ENCODE assay signal across 8 cellular contexts in the genomic region with DNA sequence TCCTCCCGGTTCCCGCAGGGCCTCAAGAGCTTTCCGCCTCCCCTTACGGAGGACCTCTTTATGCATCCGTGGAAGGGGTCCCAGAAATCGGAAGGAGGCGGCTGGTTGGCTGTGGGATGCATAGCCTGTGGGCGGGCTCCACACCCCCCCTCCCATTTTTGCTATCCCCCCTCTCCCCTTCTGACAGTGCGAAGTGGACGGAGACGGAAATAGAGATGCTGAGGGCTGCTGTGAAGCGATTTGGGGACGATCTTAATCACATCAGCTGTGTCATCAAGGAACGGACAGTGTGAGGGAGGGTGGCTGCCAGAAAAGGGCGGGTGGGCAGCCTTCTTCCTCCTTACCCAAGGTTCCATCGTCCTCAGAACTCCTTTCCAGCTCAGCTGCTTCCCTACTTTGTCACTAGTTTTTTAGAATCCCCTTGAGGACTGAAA. TPM values are rescaled to one million over a fixed set of nuclear protein-coding genes. Genes with fewer than 3 reads are reported as not detected.
DNase-seq lines count a peak whose midpoint lies in the region; FAIRE-seq and TF ChIP-seq lines count a peak whose summit lies in the region.

No MANE protein-coding gene starts in this region.

- H3K36me3 ChIP-seq in H7 (replicated peaks; ENCODE audit: control insufficient read depth, insufficient read depth, low read length) (peaks cover 3% of the 10 kb centered on the region), WERI-Rb-1 (peaks cover 10% of the 10 kb centered on the region), small intestine (ENCODE audit: control insufficient read depth in 2 of 2, insufficient read depth in 2 of 2, low read length in 2 of 2) (no peaks in the 10 kb centered on the region)

- peak overlapping the region; percentile 84; the same call in 1 of the 2 replicates for H3K4me3 ChIP-seq in H7 (ENCODE audit: insufficient read depth, low read depth, low read length)
- peak overlapping the region; percentile 89 for H3K4me3 ChIP-seq in WERI-Rb-1 (ENCODE audit: low read depth, low read length)
- H3K4me3 ChIP-seq in fibroblast of the aortic adventitia (ENCODE audit: low read depth, low read length) = peak overlapping the region; percentile 91
- H3K4me3 ChIP-seq in small intestine (ENCODE audit: low read depth in 1 of 2, low read length in 2 of 2) = peak overlapping the region; percentile 45 to 86

- TF ChIP-seq CTCF in WERI-Rb-1 (IDR thresholded peaks at IDR 0.05; ENCODE audit: low read depth, low read length) (no peak), fibroblast of the aortic adventitia (IDR thresholded peaks at IDR 0.05; ENCODE audit: insufficient read depth, low read length) (no peak), GM13977 (IDR thresholded peaks at IDR 0.05; ENCODE audit: extremely low read depth, insufficient read depth, missing control alignments) (no peak)

- FAIRE-seq in small intestine (lab: Jason Lieb, UNC) = no peak

- DNase-seq in H7 (no peak), WERI-Rb-1 (no peak), fibroblast of the aortic adventitia (ENCODE audit: low read depth) (no peak), small intestine (no peak), 8988T (no peak), NCI-H2196 treated with DMSO at 0.1 percent for 48 hours (lab: John Stamatoyannopoulos, UW; ENCODE audit: unreplicated experiment) (no peak), GM13977 (ENCODE audit: low spot score) (no peak), HuH-7.5 (ENCODE audit: low spot score) (no peak)

- peaks cover 0 to 6% of the 10 kb centered on the region in 2 donors for H3K4me1 ChIP-seq in small intestine (ENCODE audit: control insufficient read depth in 2 of 2, insufficient read depth in 1 of 2, low read depth in 1 of 2, low read length in 1 of 2)

- 40 to 69% (median 68%) methylated on average over 16 of the region's 16 CpGs for WGBS in small intestine, 3 donors

- peak overlapping the region; percentile 74; the same call in 1 of the 2 replicates for H3K27ac ChIP-seq in WERI-Rb-1
- peak overlapping the region; percentile 60 to 99 for H3K27ac ChIP-seq in small intestine (ENCODE audit: low read depth in 1 of 2, low read length in 1 of 2)

- H3K9me3 ChIP-seq in WERI-Rb-1 (ENCODE audit: severe bottlenecking) = no peaks in the 10 kb centered on the region
- no peaks in the 10 kb centered on the region for H3K9me3 ChIP-seq in small intestine (ENCODE audit: control insufficient read depth, low read depth)

- in situ Hi-C loops in GM13977 (cut with MboI; ENCODE audit: low pct_unique_long_range_greater_than_20kb, low sequenced_read_pairs, unreplicated experiment) = no loop called here

- peaks cover 4% of the 10 kb centered on the region for H3K27me3 ChIP-seq in H7 (ENCODE audit: control insufficient read depth, insufficient read depth, low read length)
- H3K27me3 ChIP-seq in WERI-Rb-1 (ENCODE audit: insufficient read depth, low read depth, severe bottlenecking) = no peaks in the 10 kb centered on the region
- H3K27me3 ChIP-seq in small intestine (ENCODE audit: control insufficient read depth in 2 of 2, insufficient read depth in 2 of 2, low read length in 2 of 2) = no peaks in the 10 kb centered on the region

RNA-seq across cellular contexts. Expression of a gene that starts 3.2 kb away (rescaled TPM):
- total RNA-seq in H7 (2014; rRNA removed; shearing (Covaris generic)) = 180 and 238 TPM in 2 replicates
- total RNA-seq in fibroblast of the aortic adventitia (ENCODE audit: low replicate concordance) = 9.3 and 90.7 TPM in 2 replicates
- polyA plus RNA-seq in small intestine = 100 to 1,000 TPM; 204 to 313 (median 302) TPM

RNA-seq across cellular contexts. Expression of a gene that starts 7.2 kb away (rescaled TPM):
- 4.9 and 8.3 TPM in 2 replicates for total RNA-seq in H7 (2014; rRNA removed; shearing (Covaris generic))
- 0.41 and 0.45 TPM in 2 replicates for total RNA-seq in fibroblast of the aortic adventitia (ENCODE audit: low replicate concordance)
- 1 to 10 TPM in 2 of 3 donors, under 1 TPM in 1; 0.45 to 8.7 (median 2.4) TPM for polyA plus RNA-seq in small intestine

RNA-seq across cellular contexts. Expression of a gene that starts 19.8 kb away (rescaled TPM):
- total RNA-seq in H7 (2014; rRNA removed; shearing (Covaris generic)) = 0.35 and 0.63 TPM in 2 replicates
- total RNA-seq in fibroblast of the aortic adventitia (ENCODE audit: low replicate concordance) = 0.65 TPM in 1 of 2 replicates, not detected in the other
- under 1 TPM in 1 of 3 donors, not detected in 2; 0.04 TPM for polyA plus RNA-seq in small intestine

RNA-seq across cellular contexts. Expression of a gene that starts 20.2 kb away (rescaled TPM):
- 0.37 and 0.48 TPM in 2 replicates for total RNA-seq in H7 (2014; rRNA removed; shearing (Covaris generic))
- 0.72 and 3.1 TPM in 2 replicates for total RNA-seq in fibroblast of the aortic adventitia (ENCODE audit: low replicate concordance)
- 1 to 10 TPM; 1.8 to 8.0 (median 1.9) TPM for polyA plus RNA-seq in small intestine

RNA-seq across cellular contexts. Expression of a gene that starts 28.3 kb away (rescaled TPM):
- total RNA-seq in H7 (2014; rRNA removed; shearing (Covaris generic)) = 0.24 and 0.37 TPM in 2 replicates
- 0.27 and 2.4 TPM in 2 replicates for total RNA-seq in fibroblast of the aortic adventitia (ENCODE audit: low replicate concordance)
- polyA plus RNA-seq in small intestine = 1 to 10 TPM in 1 of 3 donors, not detected in 2; 2.3 TPM
